Comparison of ENCODE assay signal across 22 cellular contexts in the genomic region with DNA sequence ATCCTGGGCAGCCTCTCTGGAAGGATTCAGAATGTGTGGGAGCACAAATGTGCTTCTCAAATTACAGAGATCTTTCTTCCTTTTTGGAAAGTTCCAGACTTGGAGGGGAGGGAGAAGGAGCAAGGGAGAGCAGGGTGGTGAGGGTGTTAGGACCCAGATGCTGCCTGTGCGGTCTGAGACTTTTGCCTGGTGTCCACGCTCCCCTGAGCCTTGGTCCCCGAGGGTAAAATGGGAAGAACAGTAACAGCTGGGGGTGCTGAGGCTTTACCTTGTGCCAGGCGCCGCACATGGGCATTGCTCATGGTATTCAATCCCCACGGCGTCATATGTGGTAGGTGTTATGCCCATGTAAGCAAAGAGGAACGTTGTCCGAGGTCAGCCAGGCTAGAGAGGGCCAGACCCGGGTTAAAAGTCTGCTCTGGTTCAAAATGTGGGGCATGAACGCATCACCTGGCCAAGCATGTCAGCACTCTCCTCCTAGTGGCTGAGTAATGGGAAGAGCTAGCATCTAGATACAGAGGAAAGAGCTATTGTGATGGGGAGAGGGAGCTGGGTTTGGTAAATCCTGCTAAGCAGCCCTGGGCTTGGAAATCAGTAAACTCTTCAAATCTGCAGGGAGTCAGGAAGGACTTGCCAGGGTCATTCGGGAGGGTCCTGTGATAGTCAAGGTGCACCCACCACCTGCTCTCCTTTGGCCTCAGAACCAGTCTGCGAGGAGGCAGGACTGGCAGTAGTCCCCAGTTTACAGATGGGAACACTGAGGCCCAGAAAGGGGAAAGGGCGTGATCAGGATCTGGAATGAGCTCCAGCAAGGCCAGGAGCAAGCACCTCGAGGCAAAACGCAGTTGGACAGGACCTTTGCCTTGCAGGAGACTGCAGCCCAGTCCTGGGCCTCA. TPM values are rescaled to one million over a fixed set of nuclear protein-coding genes. Genes with fewer than 3 reads are reported as not detected.
DNase-seq lines count a peak whose midpoint lies in the region; ATAC-seq, FAIRE-seq and TF ChIP-seq lines count a peak whose summit lies in the region.
"Had no signal": no experiment of that assay in that cellular context is flagged by ENCODE, and none has a peak within 500 bp of the region (broad histone marks: within the 10 kb centered on the region; RNA-seq: fewer than 3 reads in every experiment).

No MANE protein-coding gene starts in this region.

- H3K36me3 ChIP-seq in CD8-positive, alpha-beta T cell (ENCODE audit: insufficient read depth, low read length), result peaks cover 3% of the 10 kb centered on the region
- no peaks in the 10 kb centered on the region for H3K36me3 ChIP-seq in kidney epithelial cell (ENCODE audit: control insufficient read depth, insufficient read depth, low read length)
- H3K36me3 ChIP-seq: colonic mucosa, HAP-1, heart left ventricle had no signal

- H3K4me3 Mint-ChIP-seq in CD8-positive, alpha-beta T cell, result no peak overlapping the region
- no peak overlapping the region for H3K4me3 Mint-ChIP-seq in activated T-helper 1 cell treated with anti-CD3 and anti-CD28 coated beads, Interleukin-12 subunit alpha, Interleukin-12 subunit beta, Interleukin-2, Interleukin-4 antibody, amounts not matched to agents 30 ng/mL and 10 ng/mL and 1 ng/mL, durations not matched to agents 14 hours and 24 hours and 36 hours

- no peak overlapping the region for H3K4me3 ChIP-seq in CD8-positive, alpha-beta T cell (ENCODE audit: low read depth, low read length)
- no peak overlapping the region for H3K4me3 ChIP-seq in kidney epithelial cell (ENCODE audit: low read depth, low read length)
- H3K4me3 ChIP-seq: colonic mucosa, HAP-1, heart left ventricle had no signal

- no peaks in the 10 kb centered on the region for H3K9me3 ChIP-seq in CD8-positive, alpha-beta T cell (ENCODE audit: low read length)
- H3K9me3 ChIP-seq: colonic mucosa, HAP-1, heart left ventricle had no signal

- no peak for TF ChIP-seq CTCF in CD8-positive, alpha-beta T cell (IDR thresholded peaks at IDR 0.05)
- TF ChIP-seq CTCF in kidney epithelial cell (IDR thresholded peaks at IDR 0.05; ENCODE audit: insufficient read depth, low read length, poor library complexity, severe bottlenecking) (peak; percentile 18), omental fat pad (IDR thresholded peaks at IDR 0.05) (no peak)

- H3K27ac Mint-ChIP-seq in CD8-positive, alpha-beta T cell, result peak overlapping the region; percentile 52
- peak overlapping the region; percentile 53 for H3K27ac Mint-ChIP-seq in activated T-helper 1 cell treated with anti-CD3 and anti-CD28 coated beads, Interleukin-12 subunit alpha, Interleukin-12 subunit beta, Interleukin-2, Interleukin-4 antibody, amounts not matched to agents 30 ng/mL and 10 ng/mL and 1 ng/mL, durations not matched to agents 14 hours and 24 hours and 36 hours
- H3K27ac Mint-ChIP-seq: type B pancreatic cell had no signal

- no peak overlapping the region for H3K27ac ChIP-seq in CD8-positive, alpha-beta T cell (ENCODE audit: low read depth, low read length)
- H3K27ac ChIP-seq: colonic mucosa, heart left ventricle, VCaP had no signal

- no peaks in the 10 kb centered on the region for H3K27me3 ChIP-seq in CD8-positive, alpha-beta T cell (ENCODE audit: insufficient read depth, low read length)
- peaks cover 62% of the 10 kb centered on the region for H3K27me3 ChIP-seq in kidney epithelial cell (ENCODE audit: control insufficient read depth, insufficient read depth, low read length)

- peaks cover 36% of the 10 kb centered on the region for H3K4me1 Mint-ChIP-seq in CD8-positive, alpha-beta T cell (ENCODE audit: low read depth)
- H3K4me1 Mint-ChIP-seq in activated T-helper 1 cell treated with anti-CD3 and anti-CD28 coated beads, Interleukin-12 subunit alpha, Interleukin-12 subunit beta, Interleukin-2, Interleukin-4 antibody, amounts not matched to agents 30 ng/mL and 10 ng/mL and 1 ng/mL, durations not matched to agents 14 hours and 24 hours and 36 hours (ENCODE audit: low read depth), result peaks cover 70% of the 10 kb centered on the region

- no peak for DNase-seq in CD8-positive, alpha-beta T cell
- DNase-seq in GM12892 (ENCODE audit: insufficient read length) (no peak), kidney epithelial cell (ENCODE audit: low read depth) (no peak), omental fat pad (ENCODE audit: low spot score) (no peak)
- no peak for DNase-seq in activated T-helper 1 cell treated with anti-CD3 and anti-CD28 coated beads, Interleukin-12 subunit alpha, Interleukin-12 subunit beta, Interleukin-2, Interleukin-4 antibody, amounts not matched to agents 30 ng/mL and 10 ng/mL and 1 ng/mL, durations not matched to agents 14 hours and 24 hours and 36 hours (ENCODE audit: low spot score)
- DNase-seq: activated T-cell treated with anti-CD3 and anti-CD28 coated beads for 4 hours; aorta; colonic mucosa; GF-D8; heart left ventricle; KG1; left colon; NCI-H1436 treated with DMSO at 0.1 percent for 48 hours; NCI-H345; stimulated activated CD4-positive, alpha-beta T cell treated with anti-CD3 and anti-CD28 coated beads, Interleukin-1b, Interleukin-23, amount 100 ng/mL, for 48 hours had no signal

- H3K4me1 ChIP-seq in CD8-positive, alpha-beta T cell (ENCODE audit: insufficient read depth, low read length), result peaks cover 25% of the 10 kb centered on the region

- no peaks in the 10 kb centered on the region for H3K9me3 Mint-ChIP-seq in CD8-positive, alpha-beta T cell
- H3K9me3 Mint-ChIP-seq in activated T-helper 1 cell treated with anti-CD3 and anti-CD28 coated beads, Interleukin-12 subunit alpha, Interleukin-12 subunit beta, Interleukin-2, Interleukin-4 antibody, amounts not matched to agents 30 ng/mL and 10 ng/mL and 1 ng/mL, durations not matched to agents 14 hours and 24 hours and 36 hours, result no peaks in the 10 kb centered on the region
- H3K9me3 Mint-ChIP-seq: type B pancreatic cell had no signal

- H3K27me3 Mint-ChIP-seq in CD8-positive, alpha-beta T cell (ENCODE audit: low read depth), result no peaks in the 10 kb centered on the region
- no peaks in the 10 kb centered on the region for H3K27me3 Mint-ChIP-seq in activated T-helper 1 cell treated with anti-CD3 and anti-CD28 coated beads, Interleukin-12 subunit alpha, Interleukin-12 subunit beta, Interleukin-2, Interleukin-4 antibody, amounts not matched to agents 30 ng/mL and 10 ng/mL and 1 ng/mL, durations not matched to agents 14 hours and 24 hours and 36 hours (ENCODE audit: insufficient read depth)

- intact Hi-C loops in CD8-positive, alpha-beta T cell (cut with DNase I, micrococcal nuclease), result loop anchor here in 1 of 2 experiments (10.0 kb wide), 1 partner anchor 270 kb away; no protein-coding TSS in a partner anchor
- intact Hi-C loops in activated T-helper 1 cell treated with anti-CD3 and anti-CD28 coated beads, Interleukin-12 subunit alpha, Interleukin-12 subunit beta, Interleukin-2, Interleukin-4 antibody, amounts not matched to agents 30 ng/mL and 10 ng/mL and 1 ng/mL, durations not matched to agents 14 hours and 24 hours and 36 hours (cut with micrococcal nuclease), result no loop called here

- POLR2A ChIA-PET in CD8-positive, alpha-beta T cell (lab: Charles Lee), result no interaction called here

- no peak; the same call in 1 of the 2 replicates for TF ChIP-seq POLR2A in GM12892 (IDR thresholded peaks at IDR 0.05; ENCODE audit: low read depth, low read length)

- CTCF ChIA-PET in CD8-positive, alpha-beta T cell (lab: Charles Lee), result interaction anchor here (0.7 to 14.6 kb wide), 8 partner anchors 13 to 215 kb away, joined by 3 to 111 read pairs (median 4); no protein-coding TSS in a partner anchor

- H3K36me3 Mint-ChIP-seq in CD8-positive, alpha-beta T cell, result peaks cover 22% of the 10 kb centered on the region
- peaks cover 40% of the 10 kb centered on the region for H3K36me3 Mint-ChIP-seq in activated T-helper 1 cell treated with anti-CD3 and anti-CD28 coated beads, Interleukin-12 subunit alpha, Interleukin-12 subunit beta, Interleukin-2, Interleukin-4 antibody, amounts not matched to agents 30 ng/mL and 10 ng/mL and 1 ng/mL, durations not matched to agents 14 hours and 24 hours and 36 hours (ENCODE audit: low read depth)
- H3K36me3 Mint-ChIP-seq: type B pancreatic cell had no signal

- FAIRE-seq in GM12892 (lab: Jason Lieb, UNC), result peak; percentile 77

- no peak for ATAC-seq in CD8-positive, alpha-beta T cell
- ATAC-seq in HG03460 (IDR thresholded peaks at IDR 0.05; ENCODE audit: unreplicated experiment) (no peak), omental fat pad (ENCODE audit: low FRiP score) (no peak), GM21381 (IDR thresholded peaks at IDR 0.05; ENCODE audit: unreplicated experiment) (no peak), HG02798 (IDR thresholded peaks at IDR 0.05; ENCODE audit: poor library complexity, unreplicated experiment) (no peak)
- ATAC-seq: heart left ventricle, left colon, SK-N-SH treated with all-trans-retinoic acid at 6 μM for 48 hours had no signal

RNA-seq across cellular contexts. Expression of gene RUNX3, which starts 4.5 kb away (rescaled TPM):
- 100 to 1,000 TPM; 423 to 424 TPM for total RNA-seq in CD8-positive, alpha-beta T cell
- polyA plus RNA-seq in GM12892 (2012; ENCODE audit: missing spikeins), result 38.6 TPM
- total RNA-seq in activated T-helper 1 cell treated with anti-CD3 and anti-CD28 coated beads, Interleukin-12 subunit alpha, Interleukin-12 subunit beta, Interleukin-2, Interleukin-4 antibody, amounts not matched to agents 30 ng/mL and 10 ng/mL and 1 ng/mL, durations not matched to agents 14 hours and 24 hours and 36 hours, result 133 and 140 TPM in 2 replicates
- total RNA-seq in kidney epithelial cell, result 0.38 and 0.82 TPM in 2 replicates
- 1 to 10 TPM; 1.6 to 6.7 (median 3.8) TPM for total RNA-seq in omental fat pad

Comparison
In these comparisons a context has a peak if more than half of its experiments do, and no peak if none do; other contexts are left out.
1. RNA of gene RUNX3, which starts 4.5 kb away (total RNA-seq): 423 to 424 TPM in CD8-positive, alpha-beta T cell and 133 to 140 TPM in activated T-helper 1 cell treated with anti-CD3 and anti-CD28 coated beads, Interleukin-12 subunit alpha, Interleukin-12 subunit beta, Interleukin-2, Interleukin-4 antibody, amounts not matched to agents 30 ng/mL and 10 ng/mL and 1 ng/mL, durations not matched to agents 14 hours and 24 hours and 36 hours; 1.6 to 6.7 TPM in omental fat pad and 0.38 to 0.82 TPM in kidney epithelial cell; every median in the first group is over 10 times any median in the second.